1 cellular context compared by ENCODE assay signal in genomic region chr1:21847223-21848205, GRCh38.
TF ChIP-seq lines count a peak whose summit lies in the region.

No MANE protein-coding gene starts in this region.

TF ChIP-seq in IMR-90, 13 proteins besides CTCF, POLR2A, EP300 and RAD21 (continued from another document):
- TF ChIP-seq ELK1 (IDR thresholded peaks at IDR 0.05; ENCODE audit: borderline replicate concordance, low read depth, low read length) (no peak), BHLHE40 (IDR thresholded peaks at IDR 0.05; ENCODE audit: low read depth, low read length) (no peak), RFX5 (IDR thresholded peaks at IDR 0.05; ENCODE audit: low read depth, low read length) (no peak), MXI1 (IDR thresholded peaks at IDR 0.05; ENCODE audit: borderline replicate concordance, low read depth, low read length) (no peak), CEBPB (IDR thresholded peaks at IDR 0.05; ENCODE audit: low read depth, low read length) (no peak), MAFK (IDR thresholded peaks at IDR 0.05; ENCODE audit: low read depth, low read length) (no peak), FOS (IDR thresholded peaks at IDR 0.05; ENCODE audit: low read depth, low read length) (no peak), CHD1 (IDR thresholded peaks at IDR 0.05; ENCODE audit: low read depth, low read length) (no peak), RCOR1 (IDR thresholded peaks at IDR 0.05; ENCODE audit: insufficient replicate concordance, low read length) (no peak), SMC3 (IDR thresholded peaks at IDR 0.05; ENCODE audit: low read depth, low read length) (no peak)
